9 cellular contexts compared by ENCODE assay signal in the genomic region with DNA sequence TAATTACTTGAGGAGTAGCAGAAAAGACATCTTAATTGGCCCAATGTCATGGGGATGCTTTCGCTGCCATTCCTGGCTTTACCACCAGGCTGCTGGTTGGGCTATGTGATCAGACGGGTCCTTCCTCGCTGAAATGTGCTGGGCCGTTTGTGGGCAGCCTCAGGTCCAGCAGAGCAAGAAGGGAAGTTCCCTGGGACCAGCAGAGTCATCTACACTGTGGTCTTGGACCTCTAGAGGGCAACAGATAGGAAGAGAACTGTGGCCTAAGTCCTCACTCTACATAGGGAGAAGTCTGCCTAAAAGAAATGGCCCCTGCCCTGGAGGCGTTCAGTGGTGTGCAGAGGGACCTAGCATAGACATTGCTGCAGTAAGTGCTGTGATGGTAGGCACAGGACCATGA. TPM values are rescaled to one million over a fixed set of nuclear protein-coding genes. Genes with fewer than 3 reads are reported as not detected.
DNase-seq lines count a peak whose midpoint lies in the region; ATAC-seq and TF ChIP-seq lines count a peak whose summit lies in the region.
"Had no signal": no experiment of that assay in that cellular context is flagged by ENCODE, and none has a peak within 500 bp of the region (broad histone marks: within the 10 kb centered on the region; RNA-seq: fewer than 3 reads in every experiment).

No MANE protein-coding gene starts in this region.

- H3K4me1 ChIP-seq in KMS-11 (ENCODE audit: low read depth, poor library complexity, severe bottlenecking) = no peaks in the 10 kb centered on the region

- no peak overlapping the region for H2AFZ ChIP-seq in KMS-11 (ENCODE audit: low read depth)

- no peaks in the 10 kb centered on the region for H3K27me3 ChIP-seq in KMS-11 (ENCODE audit: insufficient read depth, low read depth)

- peaks cover 70% of the 10 kb centered on the region for H3K36me3 Mint-ChIP-seq in activated T-cell treated with anti-CD3 and anti-CD28 coated beads, Interleukin-2, amount 50 U/mL, for 24 hours (ENCODE audit: low read depth)
- peaks cover 75% of the 10 kb centered on the region for H3K36me3 Mint-ChIP-seq in stimulated activated effector memory CD8-positive, alpha-beta T cell treated with anti-CD3 and anti-CD28 coated beads, Interleukin-12 subunit alpha, Interleukin-12 subunit beta, amount 100 ng/mL, for 72 hours

- peak overlapping the region; percentile 86 for H3K4me3 Mint-ChIP-seq in activated T-cell treated with anti-CD3 and anti-CD28 coated beads, Interleukin-2, amount 50 U/mL, for 24 hours
- H3K4me3 Mint-ChIP-seq in stimulated activated effector memory CD8-positive, alpha-beta T cell treated with anti-CD3 and anti-CD28 coated beads, Interleukin-12 subunit alpha, Interleukin-12 subunit beta, amount 100 ng/mL, for 72 hours = peak overlapping the region; percentile 77

- TF ChIP-seq CTCF in GM12874 (IDR thresholded peaks at IDR 0.05; ENCODE audit: insufficient read depth, low read depth, low read length) = peak; percentile 51; the same call in 1 of the 2 replicates
- TF ChIP-seq CTCF in KMS-11 (conservative IDR thresholded peaks at IDR 0.05; ENCODE audit: low read depth, low read length) = peak; percentile 31; the same call in 1 of the 2 replicates

- no peaks in the 10 kb centered on the region for H3K9me3 Mint-ChIP-seq in activated T-cell treated with anti-CD3 and anti-CD28 coated beads, Interleukin-2, amount 50 U/mL, for 24 hours
- H3K9me3 Mint-ChIP-seq in stimulated activated effector memory CD8-positive, alpha-beta T cell treated with anti-CD3 and anti-CD28 coated beads, Interleukin-12 subunit alpha, Interleukin-12 subunit beta, amount 100 ng/mL, for 72 hours = no peaks in the 10 kb centered on the region

- no peaks in the 10 kb centered on the region for H3K36me3 ChIP-seq in KMS-11 (ENCODE audit: insufficient read depth)

- no peak for DNase-seq in activated T-cell treated with anti-CD3 and anti-CD28 coated beads, Interleukin-2, amount 50 U/mL, for 24 hours
- DNase-seq in left cardiac atrium = no peak
- DNase-seq in stimulated activated effector memory CD8-positive, alpha-beta T cell treated with anti-CD3 and anti-CD28 coated beads, Interleukin-12 subunit alpha, Interleukin-12 subunit beta, amount 100 ng/mL, for 72 hours (ENCODE audit: low spot score in 2 of 2) = peak in 1 of 2 donors; percentile 72
- DNase-seq in central memory CD4-positive, alpha-beta T cell = no peak
- DNase-seq in NCI-H2171 (lab: John Stamatoyannopoulos, UW) = no peak
- no peak for DNase-seq in COLO668 (lab: John Stamatoyannopoulos, UW; ENCODE audit: unreplicated experiment)

- H3K9ac ChIP-seq in KMS-11 = no peak overlapping the region

- H4K20me1 ChIP-seq in KMS-11 (ENCODE audit: insufficient read depth) = no peaks in the 10 kb centered on the region

- H3K4me1 Mint-ChIP-seq in activated T-cell treated with anti-CD3 and anti-CD28 coated beads, Interleukin-2, amount 50 U/mL, for 24 hours (ENCODE audit: low read depth) = peaks cover 96% of the 10 kb centered on the region
- H3K4me1 Mint-ChIP-seq in stimulated activated effector memory CD8-positive, alpha-beta T cell treated with anti-CD3 and anti-CD28 coated beads, Interleukin-12 subunit alpha, Interleukin-12 subunit beta, amount 100 ng/mL, for 72 hours = peaks cover 98% of the 10 kb centered on the region

- peak overlapping the region; percentile 98 for H3K27ac Mint-ChIP-seq in activated T-cell treated with anti-CD3 and anti-CD28 coated beads, Interleukin-2, amount 50 U/mL, for 24 hours
- H3K27ac Mint-ChIP-seq in stimulated activated effector memory CD8-positive, alpha-beta T cell treated with anti-CD3 and anti-CD28 coated beads, Interleukin-12 subunit alpha, Interleukin-12 subunit beta, amount 100 ng/mL, for 72 hours = peak overlapping the region; percentile 88

- ATAC-seq in left cardiac atrium = peak; percentile 39 to 68
- ATAC-seq in stimulated activated effector memory CD8-positive, alpha-beta T cell treated with anti-CD3 and anti-CD28 coated beads, Interleukin-12 subunit alpha, Interleukin-12 subunit beta, amount 100 ng/mL, for 72 hours = peak; percentile 51

- H3K27ac ChIP-seq in KMS-11 = no peak overlapping the region
- H3K27ac ChIP-seq: VCaP had no signal

- H3K4me2 ChIP-seq in KMS-11 = no peak overlapping the region

- H3K79me2 ChIP-seq in KMS-11 (ENCODE audit: insufficient read depth, low read depth) = no peaks in the 10 kb centered on the region

- intact Hi-C loops in left cardiac atrium (cut with DNase I) = no loop called here

- H3K27me3 Mint-ChIP-seq in activated T-cell treated with anti-CD3 and anti-CD28 coated beads, Interleukin-2, amount 50 U/mL, for 24 hours = no peaks in the 10 kb centered on the region

- no peak overlapping the region for H3K4me3 ChIP-seq in KMS-11 (IDR thresholded peaks at IDR 0.05; ENCODE audit: insufficient read depth, low read depth, low read length)

RNA-seq across cellular contexts. Expression of a gene that starts 10.9 kb away (rescaled TPM):
- 10 to 100 TPM; 48.3 to 58.8 TPM for total RNA-seq in left cardiac atrium
